18 cellular contexts compared by ENCODE assay signal in the genomic region with DNA sequence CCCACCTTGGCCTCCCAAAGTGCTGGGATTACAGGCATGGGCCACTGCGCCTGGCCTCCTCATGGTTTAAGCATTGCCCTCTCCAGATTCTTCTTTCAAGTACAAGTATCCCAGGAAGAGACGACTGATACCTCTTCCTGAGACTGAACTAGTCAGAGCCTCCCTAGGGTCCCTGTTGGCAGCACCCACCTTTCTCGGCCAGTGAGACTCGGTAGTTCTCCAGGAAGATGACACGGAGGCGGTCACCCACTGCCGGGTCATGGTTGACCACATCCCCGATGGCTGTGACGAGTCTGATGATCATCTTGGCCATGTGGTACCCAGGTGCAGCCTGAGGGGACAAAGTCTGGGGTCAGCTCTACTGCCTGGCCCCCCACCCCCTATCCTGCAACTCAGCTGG. TPM values are rescaled to one million over a fixed set of nuclear protein-coding genes. Genes with fewer than 3 reads are reported as not detected.
"Had no signal": no experiment of that assay in that cellular context is flagged by ENCODE, and none has a peak within 500 bp of the region (broad histone marks: within the 10 kb centered on the region; RNA-seq: fewer than 3 reads in every experiment).

No MANE protein-coding gene starts in this region.

- H3K9me3 ChIP-seq: colonic mucosa, right lobe of liver, stomach, testis, upper lobe of left lung had no signal

- ATAC-seq: esophagus mucosa, right lobe of liver had no signal

- H3K4me1 ChIP-seq: colonic mucosa, right lobe of liver had no signal

- H3K36me3 ChIP-seq: colonic mucosa, right lobe of liver, upper lobe of left lung had no signal

- H3K9me3 Mint-ChIP-seq: activated naive CD4-positive, alpha-beta T cell treated with anti-CD3 and anti-CD28 coated beads for 36 hours; activated T-helper 2 cell treated with anti-CD3 and anti-CD28 coated beads, Interferon-gamma antibody, Interleukin-2, Interleukin-4, amounts not matched to agents 10 μg/mL and 5 μg/mL and 100 μg/mL, durations not matched to agents 14 hours and 24 hours and 36 hours; nephron had no signal

- H3K4me3 Mint-ChIP-seq: activated naive CD4-positive, alpha-beta T cell treated with anti-CD3 and anti-CD28 coated beads for 36 hours; nephron had no signal

- H3K4me3 ChIP-seq: colonic mucosa, right lobe of liver, SK-N-MC, stomach, testis, upper lobe of left lung had no signal

- H3K27ac Mint-ChIP-seq: activated T-helper 2 cell treated with anti-CD3 and anti-CD28 coated beads, Interferon-gamma antibody, Interleukin-2, Interleukin-4, amounts not matched to agents 10 μg/mL and 5 μg/mL and 100 μg/mL, durations not matched to agents 14 hours and 24 hours and 36 hours had no signal

- H3K27ac ChIP-seq: colonic mucosa, right lobe of liver, SK-N-MC, stomach, testis, upper lobe of left lung had no signal

- DNase-seq: activated CD4-positive, alpha-beta T cell treated with anti-CD3 and anti-CD28 coated beads, Interleukin-2, amount 50 U/mL, for 1 hour; activated CD4-positive, CD25-positive, alpha-beta regulatory T cell; activated naive CD4-positive, alpha-beta T cell treated with anti-CD3 and anti-CD28 coated beads for 36 hours; activated T-cell treated with anti-CD3 and anti-CD28 coated beads for 4 hours; caudate nucleus; colonic mucosa; hypothalamus; kidney glomerular epithelial cell; mesenchymal stem cell; stomach; testis; upper lobe of left lung had no signal

- H3K27me3 ChIP-seq: colonic mucosa, right lobe of liver, testis, upper lobe of left lung had no signal

RNA-seq across cellular contexts. Expression of a gene that starts 28.1 kb away (rescaled TPM):
- total RNA-seq: activated T-helper 2 cell treated with anti-CD3 and anti-CD28 coated beads, Interferon-gamma antibody, Interleukin-2, Interleukin-4, amounts not matched to agents 10 μg/mL and 5 μg/mL and 100 μg/mL, durations not matched to agents 14 hours and 24 hours and 36 hours; pulmonary artery endothelial cell had no signal
